In genomic region chr2:65432227-65433190, GRCh38 we compare ENCODE assay signal across 1 cellular context.
TF ChIP-seq lines count a peak whose summit lies in the region.

Gene SPRED2 (minus strand): TSS chr2:65432599. CDS start chr2:65431987, 612 bp downstream.

TF ChIP-seq in SK-N-SH, 30 proteins besides CTCF, POLR2A, EP300 and RAD21 (continued from another document):
- TF ChIP-seq MXI1 (IDR thresholded peaks at IDR 0.05; ENCODE audit: low read depth, low read length) (0 out of 2 replicates have a peak, but pooled peaks have one; percentile 54), TAF1 (IDR thresholded peaks at IDR 0.05; ENCODE audit: borderline replicate concordance, low read depth, low read length) (peak; percentile 66), TEAD4 (IDR thresholded peaks at IDR 0.05; ENCODE audit: borderline replicate concordance, insufficient read depth) (peak; percentile 45; the same call in 1 of the 2 replicates), SIN3A (IDR thresholded peaks at IDR 0.05; ENCODE audit: borderline replicate concordance, low read depth, low read length) (peak; percentile 96; the same call in 1 of the 2 replicates), RCOR1 (IDR thresholded peaks at IDR 0.05; ENCODE audit: low read length) (0 out of 2 replicates have a peak, but pooled peaks have one; percentile 18), ELF1 (IDR thresholded peaks at IDR 0.05) (peak; percentile 72; the same call in 1 of the 2 replicates), RXRA (IDR thresholded peaks at IDR 0.05; ENCODE audit: borderline replicate concordance, low read depth) (peak; percentile 53; the same call in 1 of the 2 replicates), NRF1 (IDR thresholded peaks at IDR 0.05; ENCODE audit: low read depth, low read length) (no peak), TCF12 (IDR thresholded peaks at IDR 0.05) (peak; percentile 66), YY1 (IDR thresholded peaks at IDR 0.05; ENCODE audit: low read depth) (peak; percentile 79), EZH2phosphoT487 (IDR thresholded peaks at IDR 0.05; ENCODE audit: borderline replicate concordance, low read depth) (no peak), SMC3 (IDR thresholded peaks at IDR 0.05; ENCODE audit: low read depth, low read length) (no peak; the same call in 1 of the 2 replicates), USF1 (IDR thresholded peaks at IDR 0.05; ENCODE audit: borderline replicate concordance, low read depth) (no peak), IRF3 (IDR thresholded peaks at IDR 0.05; ENCODE audit: low read depth, low read length) (no peak), MAX (IDR thresholded peaks at IDR 0.05; ENCODE audit: low read depth) (peak; percentile 86), GATA2 (CRISPR knock-in tag; IDR thresholded peaks at IDR 0.05) (no peak), GABPA (IDR thresholded peaks at IDR 0.05; ENCODE audit: low read depth) (peak; percentile 64), CHD2 (IDR thresholded peaks at IDR 0.05; ENCODE audit: low read length, partially characterized antibody) (peak; percentile 82), NFIC (IDR thresholded peaks at IDR 0.05; ENCODE audit: borderline replicate concordance) (peak; percentile 62; the same call in 1 of the 2 replicates), FOXM1 (IDR thresholded peaks at IDR 0.05; ENCODE audit: low read depth) (0 out of 2 replicates have a peak, but pooled peaks have one; percentile 27), FOXJ3 (CRISPR knock-in tag; IDR thresholded peaks at IDR 0.05) (0 out of 2 replicates have a peak, but pooled peaks have one; percentile 38)
- TF ChIP-seq, protein P1, sequence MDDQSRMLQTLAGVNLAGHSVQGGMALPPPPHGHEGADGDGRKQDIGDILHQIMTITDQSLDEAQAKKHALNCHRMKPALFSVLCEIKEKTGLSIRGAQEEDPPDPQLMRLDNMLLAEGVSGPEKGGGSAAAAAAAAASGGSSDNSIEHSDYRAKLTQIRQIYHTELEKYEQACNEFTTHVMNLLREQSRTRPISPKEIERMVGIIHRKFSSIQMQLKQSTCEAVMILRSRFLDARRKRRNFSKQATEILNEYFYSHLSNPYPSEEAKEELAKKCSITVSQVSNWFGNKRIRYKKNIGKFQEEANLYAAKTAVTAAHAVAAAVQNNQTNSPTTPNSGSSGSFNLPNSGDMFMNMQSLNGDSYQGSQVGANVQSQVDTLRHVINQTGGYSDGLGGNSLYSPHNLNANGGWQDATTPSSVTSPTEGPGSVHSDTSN (IDR thresholded peaks at IDR 0.05) = peak; percentile 25
- TF ChIP-seq, protein P2, sequence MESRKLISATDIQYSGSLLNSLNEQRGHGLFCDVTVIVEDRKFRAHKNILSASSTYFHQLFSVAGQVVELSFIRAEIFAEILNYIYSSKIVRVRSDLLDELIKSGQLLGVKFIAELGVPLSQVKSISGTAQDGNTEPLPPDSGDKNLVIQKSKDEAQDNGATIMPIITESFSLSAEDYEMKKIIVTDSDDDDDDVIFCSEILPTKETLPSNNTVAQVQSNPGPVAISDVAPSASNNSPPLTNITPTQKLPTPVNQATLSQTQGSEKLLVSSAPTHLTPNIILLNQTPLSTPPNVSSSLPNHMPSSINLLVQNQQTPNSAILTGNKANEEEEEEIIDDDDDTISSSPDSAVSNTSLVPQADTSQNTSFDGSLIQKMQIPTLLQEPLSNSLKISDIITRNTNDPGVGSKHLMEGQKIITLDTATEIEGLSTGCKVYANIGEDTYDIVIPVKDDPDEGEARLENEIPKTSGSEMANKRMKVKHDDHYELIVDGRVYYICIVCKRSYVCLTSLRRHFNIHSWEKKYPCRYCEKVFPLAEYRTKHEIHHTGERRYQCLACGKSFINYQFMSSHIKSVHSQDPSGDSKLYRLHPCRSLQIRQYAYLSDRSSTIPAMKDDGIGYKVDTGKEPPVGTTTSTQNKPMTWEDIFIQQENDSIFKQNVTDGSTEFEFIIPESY (IDR thresholded peaks at IDR 0.05; ENCODE audit: borderline replicate concordance, low read depth) = 0 out of 2 replicates have a peak, but pooled peaks have one; percentile 28
